ENCODE assay signal across 26 cellular contexts in the genomic region with DNA sequence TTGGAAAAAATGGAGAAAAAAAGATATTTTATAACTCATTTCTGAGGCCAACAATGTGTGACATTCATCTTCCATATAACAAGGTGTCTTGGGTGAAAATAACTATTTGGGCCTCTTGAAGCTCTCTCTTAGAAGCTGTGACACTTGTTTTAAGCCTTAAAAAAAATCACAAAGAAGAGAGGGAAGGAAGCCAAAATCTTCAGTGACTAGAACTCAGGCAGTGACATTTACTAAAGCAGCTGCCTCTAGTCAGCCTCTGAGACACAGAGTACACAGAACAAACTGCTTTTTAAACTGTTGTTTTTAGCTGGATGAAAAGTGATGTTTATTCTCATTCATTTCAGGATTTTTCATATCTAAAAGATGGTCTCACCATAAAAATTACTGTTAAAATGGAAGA.
"Had no signal": no experiment of that assay in that cellular context is flagged by ENCODE, and none has a peak within 500 bp of the region (broad histone marks: within the 10 kb centered on the region; RNA-seq: fewer than 3 reads in every experiment).

No MANE protein-coding gene starts in this region.

- H3K36me3 ChIP-seq: brain microvascular endothelial cell, cardiac muscle cell had no signal

- ATAC-seq: activated CD4-positive, alpha-beta T cell treated with anti-CD3 and anti-CD28 coated beads for 36 hours; activated T-helper 17 cell treated with anti-CD3 and anti-CD28 coated beads, Interleukin-2, amount 50 U/mL, for 72 hours; Panc1; Right ventricle myocardium inferior had no signal

- H3K4me3 ChIP-seq: cardiac muscle cell had no signal

- H3K9me3 ChIP-seq: SK-N-SH had no signal

- H3K9ac ChIP-seq: SK-N-SH had no signal

- H3K27ac ChIP-seq: brain microvascular endothelial cell, cardiac muscle cell, VCaP had no signal

- DNase-seq: activated CD4-positive, alpha-beta memory T cell treated with anti-CD3 and anti-CD28 coated beads, Interleukin-2, amount 10 ng/mL, durations not matched to agents 7 days and 5 days; activated CD4-positive, alpha-beta T cell treated with anti-CD3 and anti-CD28 coated beads for 36 hours; activated CD4-positive, alpha-beta T cell treated with anti-CD3 and anti-CD28 coated beads, Interleukin-2, amount 50 U/mL, for 1 hour; activated gamma-delta T cell; activated naive CD4-positive, alpha-beta T cell treated with anti-CD3 and anti-CD28 coated beads, Interleukin-2, amount 10 ng/mL, durations not matched to agents 7 days and 5 days; activated naive CD8-positive, alpha-beta T cell treated with anti-CD3 and anti-CD28 coated beads for 36 hours; activated T-cell treated with anti-CD3 and anti-CD28 coated beads for 4 hours; activated T-cell treated with anti-CD3 and anti-CD28 coated beads, Interleukin-2, amount 50 U/mL, for 48 hours; brain microvascular endothelial cell; KBM-7; NCI-H1092 treated with DMSO at 0.1 percent for 48 hours; NCI-H1417 treated with DMSO at 0.1 percent for 48 hours; NCI-H1694; NCI-H2029; NCI-H226; NCI-H510A treated with DMSO at 0.1 percent for 48 hours; NCI-H748 treated with DMSO at 0.1 percent for 48 hours; OCI-M1; RPMI8226; SK-N-SH; T-helper 1 cell had no signal
